Comparison of ENCODE assay signal across 8 cellular contexts in the genomic region with DNA sequence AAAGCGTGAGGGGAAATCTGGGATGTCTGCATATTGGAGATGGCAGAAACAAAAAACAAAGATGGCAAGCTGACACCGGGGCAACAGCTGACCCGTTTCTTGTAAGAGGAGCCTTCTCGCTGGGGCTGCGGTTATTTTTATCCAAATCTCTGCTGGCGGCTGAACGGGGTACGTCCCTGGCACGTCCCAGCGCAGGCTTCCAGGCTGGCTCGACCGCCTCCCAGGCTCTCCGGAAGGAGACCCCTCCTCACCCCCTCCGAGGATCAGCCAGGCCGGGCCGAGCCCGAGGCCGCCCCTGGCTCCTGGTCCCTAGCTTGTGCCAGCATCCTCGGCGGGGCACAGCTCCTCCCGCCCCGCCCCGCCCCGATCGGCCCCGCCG. TPM values are rescaled to one million over a fixed set of nuclear protein-coding genes. Genes with fewer than 3 reads are reported as not detected.
A peak's percentile ranks its signal among the peaks of the same experiment; 100 is the strongest.
DNase-seq lines count a peak whose midpoint lies in the region; ATAC-seq lines count a peak whose summit lies in the region.

No MANE protein-coding gene starts in this region.

- peak overlapping the region; percentile 79 for H3K9ac ChIP-seq in mesendoderm (ENCODE audit: low read length)

- peak overlapping the region; percentile 98 for H3K18ac ChIP-seq in mesendoderm (ENCODE audit: low read length)

- H2BK5ac ChIP-seq in mesendoderm (ENCODE audit: low read length): no peak overlapping the region

- H4K8ac ChIP-seq in mesendoderm (ENCODE audit: low read depth, low read length): peak overlapping the region; percentile 95

- no peak overlapping the region for H2BK15ac ChIP-seq in mesendoderm (replicated peaks; ENCODE audit: low read depth)

- no peak overlapping the region for H2AK5ac ChIP-seq in mesendoderm (ENCODE audit: low read length)

- H3K4ac ChIP-seq in mesendoderm (ENCODE audit: low read depth, low read length): peak overlapping the region; percentile 78

- peak overlapping the region; percentile 79 for H3K27ac ChIP-seq in SJCRH30
- H3K27ac ChIP-seq in effector memory CD4-positive, alpha-beta T cell (ENCODE audit: insufficient read depth, low read length, poor library complexity, severe bottlenecking): no peak overlapping the region
- no peak overlapping the region for H3K27ac ChIP-seq in mesendoderm (ENCODE audit: low read depth, low read length)
- H3K27ac ChIP-seq in thymus (ENCODE audit: low read depth): peak overlapping the region; percentile 38

- peak overlapping the region; percentile 82 for H2BK120ac ChIP-seq in mesendoderm (ENCODE audit: low read depth, low read length)

- peaks cover 7% of the 10 kb centered on the region for H3K79me1 ChIP-seq in mesendoderm (ENCODE audit: low read length)

- H3K4me2 ChIP-seq in mesendoderm (ENCODE audit: low read length): peak overlapping the region; percentile 35

- in situ Hi-C loops in Caki2 (cut with HindIII; ENCODE audit: low pct_unique_long_range_greater_than_20kb, low sequenced_read_pairs): no loop called here

- WGBS in mesendoderm (ENCODE audit: extremely low coverage, insufficient coverage, low lambda C conversion rate): no CpG with 5 or more reads among the region's 27 CpGs
- 2% methylated on average over 27 of the region's 27 CpGs for WGBS in thymus

- H3K27me3 ChIP-seq in SJCRH30: no peaks in the 10 kb centered on the region
- H3K27me3 ChIP-seq in effector memory CD4-positive, alpha-beta T cell (replicated peaks; ENCODE audit: control insufficient read depth, insufficient read depth, low read length, poor library complexity, severe bottlenecking): no peaks in the 10 kb centered on the region
- H3K27me3 ChIP-seq in mesendoderm (ENCODE audit: insufficient read depth, low read length, poor library complexity): no peaks in the 10 kb centered on the region
- H3K27me3 ChIP-seq in thymus (ENCODE audit: control insufficient read depth, insufficient read depth): peaks cover 2% of the 10 kb centered on the region

- H3K9me3 ChIP-seq in SJCRH30 (replicated peaks) (no peaks in the 10 kb centered on the region), thymus (ENCODE audit: control insufficient read depth) (no peaks in the 10 kb centered on the region)
- no peaks in the 10 kb centered on the region for H3K9me3 ChIP-seq in effector memory CD4-positive, alpha-beta T cell (ENCODE audit: control insufficient read depth, low read length)

- no peak overlapping the region for H3K23ac ChIP-seq in mesendoderm (ENCODE audit: low read length)

- H3K4me3 ChIP-seq in SJCRH30: peak overlapping the region; percentile 87
- H3K4me3 ChIP-seq in effector memory CD4-positive, alpha-beta T cell (ENCODE audit: insufficient read depth, low read depth, low read length, poor library complexity, severe bottlenecking): peak overlapping the region; percentile 63
- H3K4me3 ChIP-seq in mesendoderm (ENCODE audit: low read length): peak overlapping the region; percentile 62
- peak overlapping the region; percentile 78 for H3K4me3 ChIP-seq in thymus (ENCODE audit: low read length)

- peak overlapping the region; percentile 81 for H3K56ac ChIP-seq in mesendoderm (ENCODE audit: low read length)

- peaks cover 8% of the 10 kb centered on the region; the same call in 1 of the 2 replicates for H3K4me1 ChIP-seq in SJCRH30
- H3K4me1 ChIP-seq in effector memory CD4-positive, alpha-beta T cell (ENCODE audit: control insufficient read depth, insufficient read depth, low read length, poor library complexity, severe bottlenecking): no peaks in the 10 kb centered on the region
- no peaks in the 10 kb centered on the region for H3K4me1 ChIP-seq in mesendoderm (ENCODE audit: control insufficient read depth, low read depth, low read length)
- H3K4me1 ChIP-seq in thymus (ENCODE audit: control insufficient read depth, insufficient read depth, low read length): peaks cover 4% of the 10 kb centered on the region

- H4K5ac ChIP-seq in mesendoderm (ENCODE audit: low read length): no peak overlapping the region

- DNase-seq in Caki2 (ENCODE audit: low read depth): peak; percentile 25
- peak; percentile 82 to 87 for DNase-seq in SJCRH30
- no peak for DNase-seq in effector memory CD4-positive, alpha-beta T cell
- peak; percentile 51 for DNase-seq in mesendoderm
- no peak for DNase-seq in GM19240 (ENCODE audit: insufficient read length, low spot score)

- H3K36me3 ChIP-seq in SJCRH30: peaks cover 10% of the 10 kb centered on the region; the same call in 1 of the 2 replicates
- H3K36me3 ChIP-seq in effector memory CD4-positive, alpha-beta T cell (ENCODE audit: control insufficient read depth, insufficient read depth, low read length): no peaks in the 10 kb centered on the region
- H3K36me3 ChIP-seq in mesendoderm (ENCODE audit: control insufficient read depth, insufficient read depth, low read length): no peaks in the 10 kb centered on the region
- H3K36me3 ChIP-seq in thymus (ENCODE audit: control insufficient read depth, insufficient read depth): no peaks in the 10 kb centered on the region

- peaks cover 4% of the 10 kb centered on the region for H3K79me2 ChIP-seq in mesendoderm (ENCODE audit: control insufficient read depth, insufficient read depth, low read length)

- ATAC-seq in GM19395 (IDR thresholded peaks at IDR 0.05; ENCODE audit: unreplicated experiment) (peak; percentile 65), HG03354 (IDR thresholded peaks at IDR 0.05; ENCODE audit: poor library complexity, severe bottlenecking, unreplicated experiment) (peak; percentile 66)

RNA-seq across cellular contexts. Expression of a gene that starts 0.4 kb away (rescaled TPM):
- 8.6 and 9.2 TPM in 2 replicates for total RNA-seq in Caki2 (2014; rRNA removed; shearing (Covaris generic); ENCODE audit: low replicate concordance)
- total RNA-seq in SJCRH30 (2014; rRNA removed; shearing (Covaris generic)): 40.4 and 43.3 TPM in 2 replicates
- 18.3 TPM for polyA plus RNA-seq in mesendoderm (2013, experiment 1 of 2)
- polyA plus RNA-seq in mesendoderm (2013, experiment 2 of 2): 18.0 TPM
- polyA plus RNA-seq in thymus: 8.8 TPM

RNA-seq across cellular contexts. Expression of a gene that starts 13.4 kb away (rescaled TPM):
- 4.3 and 5.2 TPM in 2 replicates for total RNA-seq in Caki2 (2014; rRNA removed; shearing (Covaris generic); ENCODE audit: low replicate concordance)
- not detected in 2 replicates for total RNA-seq in SJCRH30 (2014; rRNA removed; shearing (Covaris generic))
- 0.60 TPM for polyA plus RNA-seq in mesendoderm (2013, experiment 1 of 2)
- polyA plus RNA-seq in mesendoderm (2013, experiment 2 of 2): 0.80 TPM
- 3.1 TPM for polyA plus RNA-seq in thymus

RNA-seq across cellular contexts. Expression of a gene that starts 17.6 kb away (rescaled TPM):
- total RNA-seq in Caki2 (2014; rRNA removed; shearing (Covaris generic); ENCODE audit: low replicate concordance): not detected in 2 replicates
- 0.10 and 0.16 TPM in 2 replicates for total RNA-seq in SJCRH30 (2014; rRNA removed; shearing (Covaris generic))
- 0.06 TPM for polyA plus RNA-seq in mesendoderm (2013, experiment 1 of 2)
- 0.06 TPM for polyA plus RNA-seq in mesendoderm (2013, experiment 2 of 2)
- polyA plus RNA-seq in thymus: 0.41 TPM

Comparison
In these comparisons a context has a peak if more than half of its experiments do, and no peak if none do; other contexts are left out.
1. DNase-seq: peak in Caki2 (single experiment), SJCRH30 (2 of 2) and mesendoderm (single experiment); none in effector memory CD4-positive, alpha-beta T cell (0 of 3) and GM19240 (single experiment).
2. H3K27ac ChIP-seq: peak in SJCRH30 (single experiment) and thymus (single experiment); none in effector memory CD4-positive, alpha-beta T cell (single experiment) and mesendoderm (single experiment).
3. Peak in every context shown above with its lines, with median percentiles within 50 percentile points of each other: H3K4me3 ChIP-seq.